Comparison of ENCODE assay signal across 1 cellular context in the genomic region with DNA sequence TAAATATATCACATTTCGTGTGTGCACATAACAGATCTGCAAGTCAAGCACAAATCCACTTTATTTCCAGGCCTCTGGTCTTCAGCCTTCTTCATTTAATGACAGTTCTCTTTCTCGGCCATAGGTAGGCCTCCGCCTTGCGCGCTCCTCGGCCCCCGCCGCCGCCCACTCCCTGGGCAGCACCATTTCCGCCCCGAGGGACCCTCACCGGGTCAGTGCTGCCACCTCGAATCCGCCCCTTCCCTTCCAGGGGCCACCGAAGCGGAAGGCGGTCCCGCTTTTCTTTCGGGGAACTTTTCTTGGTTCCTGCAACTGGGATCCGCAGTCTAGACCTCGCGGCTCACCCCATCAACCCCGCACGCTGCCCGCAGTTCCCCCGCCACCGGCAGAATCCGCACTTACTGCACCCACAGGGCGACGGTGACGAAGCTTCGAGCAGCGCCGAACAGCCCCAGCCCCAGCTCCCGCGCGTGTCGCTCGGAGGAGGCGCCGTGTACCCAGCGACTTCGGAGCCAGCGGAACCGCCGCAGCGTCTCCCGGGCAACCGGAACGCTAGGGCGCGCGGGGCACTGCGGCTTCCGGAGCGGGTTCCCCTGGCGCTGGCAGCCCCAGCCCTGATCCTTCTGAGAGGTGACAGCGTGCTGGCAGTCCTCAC.
TF ChIP-seq lines count a peak whose summit lies in the region.

A gene (minus strand): TSS at position 502 of the 655 bp plus-strand sequence.

TF ChIP-seq in K562, 482 proteins besides CTCF, POLR2A, EP300 and RAD21 (continued from another document):
- TF ChIP-seq POLR2G (IDR thresholded peaks at IDR 0.05; ENCODE audit: low read depth, low read length) (peak; percentile 18; the same call in 1 of the 2 replicates), RBM22 (IDR thresholded peaks at IDR 0.05; ENCODE audit: low read depth, low read length, poor library complexity, severe bottlenecking) (peak; percentile 42), SPI1 (IDR thresholded peaks at IDR 0.05; ENCODE audit: borderline replicate concordance, low read depth, low read length) (no peak), ZNF75A (CRISPR knock-in tag; IDR thresholded peaks at IDR 0.05) (no peak), FOSL1 (tag; conservative IDR thresholded peaks at IDR 0.05) (no peak), SMARCB1 (IDR thresholded peaks at IDR 0.05; ENCODE audit: insufficient read length, low read depth) (no peak), SREBF2 (CRISPR knock-in tag; IDR thresholded peaks at IDR 0.05) (no peak), CC2D1A (IDR thresholded peaks at IDR 0.05) (no peak), CBX2 (IDR thresholded peaks at IDR 0.05; ENCODE audit: insufficient read depth, low read length, poor library complexity, severe bottlenecking) (no peak), SMARCE1 (IDR thresholded peaks at IDR 0.05) (no peak), ILF3 (IDR thresholded peaks at IDR 0.05; ENCODE audit: borderline replicate concordance) (no peak)
- TF ChIP-seq, protein P1, sequence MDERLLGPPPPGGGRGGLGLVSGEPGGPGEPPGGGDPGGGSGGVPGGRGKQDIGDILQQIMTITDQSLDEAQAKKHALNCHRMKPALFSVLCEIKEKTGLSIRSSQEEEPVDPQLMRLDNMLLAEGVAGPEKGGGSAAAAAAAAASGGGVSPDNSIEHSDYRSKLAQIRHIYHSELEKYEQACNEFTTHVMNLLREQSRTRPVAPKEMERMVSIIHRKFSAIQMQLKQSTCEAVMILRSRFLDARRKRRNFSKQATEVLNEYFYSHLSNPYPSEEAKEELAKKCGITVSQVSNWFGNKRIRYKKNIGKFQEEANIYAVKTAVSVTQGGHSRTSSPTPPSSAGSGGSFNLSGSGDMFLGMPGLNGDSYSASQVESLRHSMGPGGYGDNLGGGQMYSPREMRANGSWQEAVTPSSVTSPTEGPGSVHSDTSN (CRISPR knock-in tag; IDR thresholded peaks at IDR 0.05; ENCODE audit: low read depth): no peak
- TF ChIP-seq, protein P1 (tag; conservative IDR thresholded peaks at IDR 0.05; ENCODE audit: low read depth): no peak
- TF ChIP-seq, protein P2, sequence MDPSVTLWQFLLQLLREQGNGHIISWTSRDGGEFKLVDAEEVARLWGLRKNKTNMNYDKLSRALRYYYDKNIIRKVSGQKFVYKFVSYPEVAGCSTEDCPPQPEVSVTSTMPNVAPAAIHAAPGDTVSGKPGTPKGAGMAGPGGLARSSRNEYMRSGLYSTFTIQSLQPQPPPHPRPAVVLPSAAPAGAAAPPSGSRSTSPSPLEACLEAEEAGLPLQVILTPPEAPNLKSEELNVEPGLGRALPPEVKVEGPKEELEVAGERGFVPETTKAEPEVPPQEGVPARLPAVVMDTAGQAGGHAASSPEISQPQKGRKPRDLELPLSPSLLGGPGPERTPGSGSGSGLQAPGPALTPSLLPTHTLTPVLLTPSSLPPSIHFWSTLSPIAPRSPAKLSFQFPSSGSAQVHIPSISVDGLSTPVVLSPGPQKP (CRISPR knock-in tag; IDR thresholded peaks at IDR 0.05): no peak
- TF ChIP-seq, protein P3, sequence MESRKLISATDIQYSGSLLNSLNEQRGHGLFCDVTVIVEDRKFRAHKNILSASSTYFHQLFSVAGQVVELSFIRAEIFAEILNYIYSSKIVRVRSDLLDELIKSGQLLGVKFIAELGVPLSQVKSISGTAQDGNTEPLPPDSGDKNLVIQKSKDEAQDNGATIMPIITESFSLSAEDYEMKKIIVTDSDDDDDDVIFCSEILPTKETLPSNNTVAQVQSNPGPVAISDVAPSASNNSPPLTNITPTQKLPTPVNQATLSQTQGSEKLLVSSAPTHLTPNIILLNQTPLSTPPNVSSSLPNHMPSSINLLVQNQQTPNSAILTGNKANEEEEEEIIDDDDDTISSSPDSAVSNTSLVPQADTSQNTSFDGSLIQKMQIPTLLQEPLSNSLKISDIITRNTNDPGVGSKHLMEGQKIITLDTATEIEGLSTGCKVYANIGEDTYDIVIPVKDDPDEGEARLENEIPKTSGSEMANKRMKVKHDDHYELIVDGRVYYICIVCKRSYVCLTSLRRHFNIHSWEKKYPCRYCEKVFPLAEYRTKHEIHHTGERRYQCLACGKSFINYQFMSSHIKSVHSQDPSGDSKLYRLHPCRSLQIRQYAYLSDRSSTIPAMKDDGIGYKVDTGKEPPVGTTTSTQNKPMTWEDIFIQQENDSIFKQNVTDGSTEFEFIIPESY (CRISPR knock-in tag; IDR thresholded peaks at IDR 0.05): peak; percentile 62
- TF ChIP-seq, protein P4, sequence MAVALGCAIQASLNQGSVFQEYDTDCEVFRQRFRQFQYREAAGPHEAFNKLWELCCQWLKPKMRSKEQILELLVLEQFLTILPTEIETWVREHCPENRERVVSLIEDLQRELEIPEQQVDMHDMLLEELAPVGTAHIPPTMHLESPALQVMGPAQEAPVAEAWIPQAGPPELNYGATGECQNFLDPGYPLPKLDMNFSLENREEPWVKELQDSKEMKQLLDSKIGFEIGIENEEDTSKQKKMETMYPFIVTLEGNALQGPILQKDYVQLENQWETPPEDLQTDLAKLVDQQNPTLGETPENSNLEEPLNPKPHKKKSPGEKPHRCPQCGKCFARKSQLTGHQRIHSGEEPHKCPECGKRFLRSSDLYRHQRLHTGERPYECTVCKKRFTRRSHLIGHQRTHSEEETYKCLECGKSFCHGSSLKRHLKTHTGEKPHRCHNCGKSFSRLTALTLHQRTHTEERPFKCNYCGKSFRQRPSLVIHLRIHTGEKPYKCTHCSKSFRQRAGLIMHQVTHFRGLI (CRISPR knock-in tag; IDR thresholded peaks at IDR 0.05): no peak
- TF ChIP-seq, protein P5, sequence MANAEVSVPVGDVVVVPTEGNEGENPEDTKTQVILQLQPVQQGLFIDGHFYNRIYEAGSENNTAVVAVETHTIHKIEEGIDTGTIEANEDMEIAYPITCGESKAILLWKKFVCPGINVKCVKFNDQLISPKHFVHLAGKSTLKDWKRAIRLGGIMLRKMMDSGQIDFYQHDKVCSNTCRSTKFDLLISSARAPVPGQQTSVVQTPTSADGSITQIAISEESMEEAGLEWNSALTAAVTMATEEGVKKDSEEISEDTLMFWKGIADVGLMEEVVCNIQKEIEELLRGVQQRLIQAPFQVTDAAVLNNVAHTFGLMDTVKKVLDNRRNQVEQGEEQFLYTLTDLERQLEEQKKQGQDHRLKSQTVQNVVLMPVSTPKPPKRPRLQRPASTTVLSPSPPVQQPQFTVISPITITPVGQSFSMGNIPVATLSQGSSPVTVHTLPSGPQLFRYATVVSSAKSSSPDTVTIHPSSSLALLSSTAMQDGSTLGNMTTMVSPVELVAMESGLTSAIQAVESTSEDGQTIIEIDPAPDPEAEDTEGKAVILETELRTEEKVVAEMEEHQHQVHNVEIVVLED (CRISPR knock-in tag; IDR thresholded peaks at IDR 0.05): no peak
- TF ChIP-seq, protein P6, sequence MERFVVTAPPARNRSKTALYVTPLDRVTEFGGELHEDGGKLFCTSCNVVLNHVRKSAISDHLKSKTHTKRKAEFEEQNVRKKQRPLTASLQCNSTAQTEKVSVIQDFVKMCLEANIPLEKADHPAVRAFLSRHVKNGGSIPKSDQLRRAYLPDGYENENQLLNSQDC (CRISPR knock-in tag; IDR thresholded peaks at IDR 0.05): no peak
- TF ChIP-seq, protein P7, sequence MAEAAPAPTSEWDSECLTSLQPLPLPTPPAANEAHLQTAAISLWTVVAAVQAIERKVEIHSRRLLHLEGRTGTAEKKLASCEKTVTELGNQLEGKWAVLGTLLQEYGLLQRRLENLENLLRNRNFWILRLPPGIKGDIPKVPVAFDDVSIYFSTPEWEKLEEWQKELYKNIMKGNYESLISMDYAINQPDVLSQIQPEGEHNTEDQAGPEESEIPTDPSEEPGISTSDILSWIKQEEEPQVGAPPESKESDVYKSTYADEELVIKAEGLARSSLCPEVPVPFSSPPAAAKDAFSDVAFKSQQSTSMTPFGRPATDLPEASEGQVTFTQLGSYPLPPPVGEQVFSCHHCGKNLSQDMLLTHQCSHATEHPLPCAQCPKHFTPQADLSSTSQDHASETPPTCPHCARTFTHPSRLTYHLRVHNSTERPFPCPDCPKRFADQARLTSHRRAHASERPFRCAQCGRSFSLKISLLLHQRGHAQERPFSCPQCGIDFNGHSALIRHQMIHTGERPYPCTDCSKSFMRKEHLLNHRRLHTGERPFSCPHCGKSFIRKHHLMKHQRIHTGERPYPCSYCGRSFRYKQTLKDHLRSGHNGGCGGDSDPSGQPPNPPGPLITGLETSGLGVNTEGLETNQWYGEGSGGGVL (CRISPR knock-in tag; IDR thresholded peaks at IDR 0.05): no peak
- TF ChIP-seq, protein P8, sequence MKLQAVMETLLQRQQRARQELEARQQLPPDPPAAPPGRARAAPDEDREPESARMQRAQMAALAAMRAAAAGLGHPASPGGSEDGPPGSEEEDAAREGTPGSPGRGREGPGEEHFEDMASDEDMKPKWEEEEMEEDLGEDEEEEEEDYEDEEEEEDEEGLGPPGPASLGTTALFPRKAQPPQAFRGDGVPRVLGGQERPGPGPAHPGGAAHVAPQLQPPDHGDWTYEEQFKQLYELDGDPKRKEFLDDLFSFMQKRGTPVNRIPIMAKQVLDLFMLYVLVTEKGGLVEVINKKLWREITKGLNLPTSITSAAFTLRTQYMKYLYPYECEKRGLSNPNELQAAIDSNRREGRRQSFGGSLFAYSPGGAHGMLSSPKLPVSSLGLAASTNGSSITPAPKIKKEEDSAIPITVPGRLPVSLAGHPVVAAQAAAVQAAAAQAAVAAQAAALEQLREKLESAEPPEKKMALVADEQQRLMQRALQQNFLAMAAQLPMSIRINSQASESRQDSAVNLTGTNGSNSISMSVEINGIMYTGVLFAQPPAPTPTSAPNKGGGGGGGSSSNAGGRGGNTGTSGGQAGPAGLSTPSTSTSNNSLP (IDR thresholded peaks at IDR 0.05; ENCODE audit: borderline replicate concordance, low read depth, low read length): no peak
- TF ChIP-seq, protein P9, sequence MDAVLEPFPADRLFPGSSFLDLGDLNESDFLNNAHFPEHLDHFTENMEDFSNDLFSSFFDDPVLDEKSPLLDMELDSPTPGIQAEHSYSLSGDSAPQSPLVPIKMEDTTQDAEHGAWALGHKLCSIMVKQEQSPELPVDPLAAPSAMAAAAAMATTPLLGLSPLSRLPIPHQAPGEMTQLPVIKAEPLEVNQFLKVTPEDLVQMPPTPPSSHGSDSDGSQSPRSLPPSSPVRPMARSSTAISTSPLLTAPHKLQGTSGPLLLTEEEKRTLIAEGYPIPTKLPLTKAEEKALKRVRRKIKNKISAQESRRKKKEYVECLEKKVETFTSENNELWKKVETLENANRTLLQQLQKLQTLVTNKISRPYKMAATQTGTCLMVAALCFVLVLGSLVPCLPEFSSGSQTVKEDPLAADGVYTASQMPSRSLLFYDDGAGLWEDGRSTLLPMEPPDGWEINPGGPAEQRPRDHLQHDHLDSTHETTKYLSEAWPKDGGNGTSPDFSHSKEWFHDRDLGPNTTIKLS (IDR thresholded peaks at IDR 0.05; ENCODE audit: borderline replicate concordance, low read depth): no peak
- TF ChIP-seq, protein P10, sequence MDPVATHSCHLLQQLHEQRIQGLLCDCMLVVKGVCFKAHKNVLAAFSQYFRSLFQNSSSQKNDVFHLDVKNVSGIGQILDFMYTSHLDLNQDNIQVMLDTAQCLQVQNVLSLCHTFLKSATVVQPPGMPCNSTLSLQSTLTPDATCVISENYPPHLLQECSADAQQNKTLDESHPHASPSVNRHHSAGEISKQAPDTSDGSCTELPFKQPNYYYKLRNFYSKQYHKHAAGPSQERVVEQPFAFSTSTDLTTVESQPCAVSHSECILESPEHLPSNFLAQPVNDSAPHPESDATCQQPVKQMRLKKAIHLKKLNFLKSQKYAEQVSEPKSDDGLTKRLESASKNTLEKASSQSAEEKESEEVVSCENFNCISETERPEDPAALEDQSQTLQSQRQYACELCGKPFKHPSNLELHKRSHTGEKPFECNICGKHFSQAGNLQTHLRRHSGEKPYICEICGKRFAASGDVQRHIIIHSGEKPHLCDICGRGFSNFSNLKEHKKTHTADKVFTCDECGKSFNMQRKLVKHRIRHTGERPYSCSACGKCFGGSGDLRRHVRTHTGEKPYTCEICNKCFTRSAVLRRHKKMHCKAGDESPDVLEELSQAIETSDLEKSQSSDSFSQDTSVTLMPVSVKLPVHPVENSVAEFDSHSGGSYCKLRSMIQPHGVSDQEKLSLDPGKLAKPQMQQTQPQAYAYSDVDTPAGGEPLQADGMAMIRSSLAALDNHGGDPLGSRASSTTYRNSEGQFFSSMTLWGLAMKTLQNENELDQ (CRISPR knock-in tag; IDR thresholded peaks at IDR 0.05; ENCODE audit: borderline replicate concordance): no peak
